ENCODE assay signal across 20 cellular contexts in the genomic region with DNA sequence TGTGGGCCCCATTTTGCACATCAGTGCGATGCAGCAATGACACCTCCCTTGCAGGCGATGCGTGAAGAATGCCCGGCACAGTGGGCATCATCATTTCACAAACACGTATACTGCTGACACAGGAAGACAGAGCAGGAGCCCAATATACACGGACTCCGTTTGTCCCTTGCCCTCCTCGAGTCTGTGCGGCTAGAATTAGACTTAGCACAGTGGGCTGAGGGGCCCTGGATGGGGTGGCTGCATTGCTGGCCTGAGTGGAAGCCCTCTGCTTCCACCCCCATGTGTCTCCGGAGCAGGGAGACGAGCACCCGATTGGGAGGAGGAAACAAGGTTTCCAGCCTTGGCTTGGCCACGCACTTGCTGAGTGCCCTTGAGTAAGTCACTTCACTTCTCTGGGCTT.
"Had no signal": no experiment of that assay in that cellular context is flagged by ENCODE, and none has a peak within 500 bp of the region (broad histone marks: within the 10 kb centered on the region; RNA-seq: fewer than 3 reads in every experiment).

No MANE protein-coding gene starts in this region.

- H3K4me3 Mint-ChIP-seq: activated CD4-positive, alpha-beta T cell treated with anti-CD3 and anti-CD28 coated beads, Interleukin-2, amount 10 ng/mL, durations not matched to agents 24 days and 14 days; activated CD8-positive, alpha-beta T cell treated with anti-CD3 and anti-CD28 coated beads, Interleukin-2, amount 10 ng/mL, durations not matched to agents 7 days and 5 days; activated naive CD4-positive, alpha-beta T cell treated with anti-CD3 and anti-CD28 coated beads for 36 hours; activated naive CD8-positive, alpha-beta T cell treated with anti-CD3 and anti-CD28 coated beads, Interleukin-2, amount 50 U/mL, for 24 hours; activated T-cell treated with anti-CD3 and anti-CD28 coated beads, Interleukin-2, amount 50 U/mL, for 4 hours; effector memory CD8-positive, alpha-beta T cell; mesothelial cell of epicardium; nephron; stimulated activated effector memory CD8-positive, alpha-beta T cell treated with anti-CD3 and anti-CD28 coated beads, Interleukin-12 subunit alpha, Interleukin-12 subunit beta, amount 100 ng/mL, for 72 hours; T-helper 1 cell treated with Interleukin-12 subunit alpha and Interleukin-12 subunit beta and Interleukin-4 antibody, amounts not matched to agents 30 μg/mL and 1 μg/mL, for 36 hours had no signal

- H3K27ac ChIP-seq: hepatocyte had no signal

- H3K27me3 Mint-ChIP-seq: activated CD4-positive, alpha-beta T cell treated with anti-CD3 and anti-CD28 coated beads, Interleukin-2, amount 10 ng/mL, durations not matched to agents 24 days and 14 days; activated naive CD8-positive, alpha-beta T cell treated with anti-CD3 and anti-CD28 coated beads, Interleukin-2, amount 50 U/mL, for 24 hours; effector memory CD8-positive, alpha-beta T cell had no signal

- DNase-seq: activated CD4-positive, alpha-beta T cell treated with anti-CD3 and anti-CD28 coated beads, Interleukin-2, amount 10 ng/mL, durations not matched to agents 24 days and 14 days; activated CD8-positive, alpha-beta memory T cell treated with anti-CD3 and anti-CD28 coated beads, Interleukin-2, amount 50 U/mL, for 4 hours; activated CD8-positive, alpha-beta T cell treated with anti-CD3 and anti-CD28 coated beads, Interleukin-2, amount 10 ng/mL, durations not matched to agents 7 days and 5 days; activated naive CD4-positive, alpha-beta T cell treated with anti-CD3 and anti-CD28 coated beads for 36 hours; activated naive CD8-positive, alpha-beta T cell treated with anti-CD3 and anti-CD28 coated beads, Interleukin-2, amount 50 U/mL, for 24 hours; activated T-cell treated with anti-CD3 and anti-CD28 coated beads, Interleukin-2, amount 50 U/mL, for 4 hours; cerebellar nuclear complex; effector memory CD8-positive, alpha-beta T cell; nucleus accumbens; retina; stimulated activated CD4-positive, alpha-beta T cell treated with anti-CD3 and anti-CD28 coated beads, Interleukin-15, amount 100 ng/mL, for 24 hours; stimulated activated CD4-positive, alpha-beta T cell treated with anti-CD3 and anti-CD28 coated beads, Interleukin-4, amount 100 ng/mL, for 1 hour; thyroid gland had no signal

- ATAC-seq: activated CD8-positive, alpha-beta T cell treated with anti-CD3 and anti-CD28 coated beads, Interleukin-2, amount 10 ng/mL, durations not matched to agents 7 days and 5 days; activated naive CD8-positive, alpha-beta T cell treated with anti-CD3 and anti-CD28 coated beads, Interleukin-2, amount 50 U/mL, for 24 hours; activated T-cell treated with anti-CD3 and anti-CD28 coated beads, Interleukin-2, amount 50 U/mL, for 4 hours; effector memory CD8-positive, alpha-beta T cell; stimulated activated effector memory CD8-positive, alpha-beta T cell treated with anti-CD3 and anti-CD28 coated beads, Interleukin-12 subunit alpha, Interleukin-12 subunit beta, amount 100 ng/mL, for 72 hours had no signal

- H3K4me1 Mint-ChIP-seq: activated CD4-positive, alpha-beta T cell treated with anti-CD3 and anti-CD28 coated beads, Interleukin-2, amount 10 ng/mL, durations not matched to agents 24 days and 14 days; activated naive CD8-positive, alpha-beta T cell treated with anti-CD3 and anti-CD28 coated beads, Interleukin-2, amount 50 U/mL, for 24 hours; mesothelial cell of epicardium; nephron; stimulated activated effector memory CD8-positive, alpha-beta T cell treated with anti-CD3 and anti-CD28 coated beads, Interleukin-12 subunit alpha, Interleukin-12 subunit beta, amount 100 ng/mL, for 72 hours had no signal

- H3K9me3 ChIP-seq: thyroid gland had no signal

- H3K9me3 Mint-ChIP-seq: activated CD4-positive, alpha-beta T cell treated with anti-CD3 and anti-CD28 coated beads, Interleukin-2, amount 10 ng/mL, durations not matched to agents 24 days and 14 days; activated naive CD4-positive, alpha-beta T cell treated with anti-CD3 and anti-CD28 coated beads for 36 hours; activated naive CD8-positive, alpha-beta T cell treated with anti-CD3 and anti-CD28 coated beads, Interleukin-2, amount 50 U/mL, for 24 hours; activated T-cell treated with anti-CD3 and anti-CD28 coated beads, Interleukin-2, amount 50 U/mL, for 4 hours; effector memory CD8-positive, alpha-beta T cell; mesothelial cell of epicardium; nephron; stimulated activated effector memory CD8-positive, alpha-beta T cell treated with anti-CD3 and anti-CD28 coated beads, Interleukin-12 subunit alpha, Interleukin-12 subunit beta, amount 100 ng/mL, for 72 hours; T-helper 1 cell treated with Interleukin-12 subunit alpha and Interleukin-12 subunit beta and Interleukin-4 antibody, amounts not matched to agents 30 μg/mL and 1 μg/mL, for 36 hours had no signal

- H3K4me3 ChIP-seq: hepatocyte, lung, skin epidermis, thyroid gland had no signal

- H3K27ac Mint-ChIP-seq: activated CD4-positive, alpha-beta T cell treated with anti-CD3 and anti-CD28 coated beads, Interleukin-2, amount 10 ng/mL, durations not matched to agents 24 days and 14 days; activated CD8-positive, alpha-beta T cell treated with anti-CD3 and anti-CD28 coated beads, Interleukin-2, amount 10 ng/mL, durations not matched to agents 7 days and 5 days; activated naive CD4-positive, alpha-beta T cell treated with anti-CD3 and anti-CD28 coated beads for 36 hours; activated naive CD8-positive, alpha-beta T cell treated with anti-CD3 and anti-CD28 coated beads, Interleukin-2, amount 50 U/mL, for 24 hours; mesothelial cell of epicardium; nephron; stimulated activated effector memory CD8-positive, alpha-beta T cell treated with anti-CD3 and anti-CD28 coated beads, Interleukin-12 subunit alpha, Interleukin-12 subunit beta, amount 100 ng/mL, for 72 hours; T-helper 1 cell treated with Interleukin-12 subunit alpha and Interleukin-12 subunit beta and Interleukin-4 antibody, amounts not matched to agents 30 μg/mL and 1 μg/mL, for 36 hours had no signal

- H3K27me3 ChIP-seq: hepatocyte, thyroid gland had no signal
